Comparison of ENCODE assay signal across 13 cellular contexts in genomic region chr15:55256281-55257013, GRCh38. TPM values are rescaled to one million over a fixed set of nuclear protein-coding genes. Genes with fewer than 3 reads are reported as not detected.
DNase-seq lines count a peak whose midpoint lies in the region; ATAC-seq and TF ChIP-seq lines count a peak whose summit lies in the region.
"Had no signal": no experiment of that assay in that cellular context is flagged by ENCODE, and none has a peak within 500 bp of the region (broad histone marks: within the 10 kb centered on the region; RNA-seq: fewer than 3 reads in every experiment).

No MANE protein-coding gene starts in this region.

- no peaks in the 10 kb centered on the region for H3K36me3 ChIP-seq in OCI-LY1 (ENCODE audit: insufficient read depth, low read length)
- no peaks in the 10 kb centered on the region for H3K36me3 ChIP-seq in stomach
- H3K36me3 ChIP-seq: esophagus squamous epithelium, ovary, tibial nerve had no signal

- no peaks in the 10 kb centered on the region for H3K9me3 ChIP-seq in OCI-LY1 (ENCODE audit: low read length)
- H3K9me3 ChIP-seq in stomach, result no peaks in the 10 kb centered on the region
- H3K9me3 ChIP-seq: esophagus squamous epithelium, ovary, tibial nerve had no signal

- DNase-seq in activated naive CD4-positive, alpha-beta T cell treated with anti-CD3 and anti-CD28 coated beads for 36 hours, result peak; percentile 47
- DNase-seq in activated naive CD4-positive, alpha-beta T cell treated with anti-CD3 and anti-CD28 coated beads, Interleukin-2, amount 50 U/mL, for 16 hours, result no peak
- no peak for DNase-seq in stomach
- DNase-seq in GOT3 (lab: John Stamatoyannopoulos, UW), result no peak
- DNase-seq in occipital lobe (lab: John Stamatoyannopoulos, UW), result no peak
- no peak for DNase-seq in NCI-H526 treated with DMSO at 0.1 percent for 48 hours (lab: John Stamatoyannopoulos, UW)
- DNase-seq: aorta, esophagus squamous epithelium, NCI-H187 treated with DMSO at 0.1 percent for 48 hours, ovary had no signal

- H3K4me2 ChIP-seq in OCI-LY1 (ENCODE audit: low read length), result peak overlapping the region; percentile 53

- 85 to 94% (median 88%) methylated on average over 4 of the region's 4 CpGs for WGBS in stomach, 5 donors

- no peaks in the 10 kb centered on the region for H3F3A ChIP-seq in OCI-LY1 (ENCODE audit: insufficient read depth, low read length)

- no peak for TF ChIP-seq EP300 in stomach (IDR thresholded peaks at IDR 0.05)

- no peaks in the 10 kb centered on the region for H3K79me2 ChIP-seq in OCI-LY1 (ENCODE audit: insufficient read depth, low read length)

- CTCF ChIA-PET in activated naive CD4-positive, alpha-beta T cell treated with anti-CD3 and anti-CD28 coated beads for 36 hours (lab: Charles Lee), result no interaction called here

- no peak overlapping the region; the same call in 1 of the 2 replicates for H3K9ac ChIP-seq in OCI-LY1 (ENCODE audit: low read length)

- no peak overlapping the region for H2AFZ ChIP-seq in OCI-LY1 (ENCODE audit: low read length)

- TF ChIP-seq POLR2A in stomach (IDR thresholded peaks at IDR 0.05), result no peak

- H3K4me3 Mint-ChIP-seq in activated naive CD4-positive, alpha-beta T cell treated with anti-CD3 and anti-CD28 coated beads for 36 hours, result peak overlapping the region; percentile 61

- H3K27me3 ChIP-seq in OCI-LY1 (ENCODE audit: insufficient read depth, low read length) (no peaks in the 10 kb centered on the region), stomach (no peaks in the 10 kb centered on the region)
- H3K27me3 ChIP-seq: esophagus squamous epithelium, ovary, tibial nerve had no signal

- H3K27me3 Mint-ChIP-seq in activated naive CD4-positive, alpha-beta T cell treated with anti-CD3 and anti-CD28 coated beads for 36 hours (ENCODE audit: low read depth), result no peaks in the 10 kb centered on the region

- no peaks in the 10 kb centered on the region for H4K20me1 ChIP-seq in OCI-LY1 (ENCODE audit: insufficient read depth, low read length)

- TF ChIP-seq CTCF in OCI-LY1 (IDR thresholded peaks at IDR 0.05; ENCODE audit: low read length) (no peak), stomach (IDR thresholded peaks at IDR 0.05) (no peak)

- intact Hi-C loops in activated naive CD4-positive, alpha-beta T cell treated with anti-CD3 and anti-CD28 coated beads for 36 hours (cut with micrococcal nuclease), result no loop called here
- intact Hi-C loops in stomach (cut with DNase I; ENCODE audit: low total_unique reads), result no loop called here

- peaks cover 39% of the 10 kb centered on the region for H3K36me3 Mint-ChIP-seq in activated naive CD4-positive, alpha-beta T cell treated with anti-CD3 and anti-CD28 coated beads for 36 hours (ENCODE audit: low read depth)

- H3K4me1 Mint-ChIP-seq in activated naive CD4-positive, alpha-beta T cell treated with anti-CD3 and anti-CD28 coated beads for 36 hours (ENCODE audit: low read depth), result peaks cover 66% of the 10 kb centered on the region

- H3K27ac ChIP-seq in OCI-LY1 (ENCODE audit: low read depth, low read length, poor library complexity, severe bottlenecking) (peak overlapping the region; percentile 9), stomach (peak overlapping the region in 4 of 5 donors; percentile 25 to 66 (median 48))
- H3K27ac ChIP-seq: ovary, tibial nerve had no signal

- H3K4me3 ChIP-seq in OCI-LY1 (ENCODE audit: low read depth, low read length, poor library complexity, severe bottlenecking) (no peak overlapping the region), stomach (no peak overlapping the region)
- H3K4me3 ChIP-seq: ovary, tibial nerve had no signal

- H3K27ac Mint-ChIP-seq in activated naive CD4-positive, alpha-beta T cell treated with anti-CD3 and anti-CD28 coated beads for 36 hours, result peak overlapping the region; percentile 82

- H3K4me1 ChIP-seq in OCI-LY1 (ENCODE audit: insufficient read depth, low read length, severe bottlenecking), result peaks cover 28% of the 10 kb centered on the region
- peaks cover 35 to 64% (median 45%) of the 10 kb centered on the region in 4 donors for H3K4me1 ChIP-seq in stomach

- peak; percentile 59 for ATAC-seq in esophagus mucosa

- no peaks in the 10 kb centered on the region for H3K9me2 ChIP-seq in OCI-LY1 (ENCODE audit: low read depth, low read length)

- H3K9me3 Mint-ChIP-seq in activated naive CD4-positive, alpha-beta T cell treated with anti-CD3 and anti-CD28 coated beads for 36 hours, result no peaks in the 10 kb centered on the region

RNA-seq across cellular contexts. Expression of gene RAB27A, which starts 33.2 kb away (rescaled TPM):
- total RNA-seq in activated naive CD4-positive, alpha-beta T cell treated with anti-CD3 and anti-CD28 coated beads for 36 hours, result 100 to 1,000 TPM; 119 to 124 TPM
- total RNA-seq in esophagus mucosa (12.6 TPM), stomach (10 to 100 TPM in 4 of 5 donors, 1 to 10 TPM in 1; 4.3 to 78.4 (median 56.7) TPM), occipital lobe (7.6 TPM)
- 100 to 1,000 TPM in 1 of 3 donors, 10 to 100 TPM in 2; 19.0 to 146 (median 59.5) TPM for polyA plus RNA-seq in stomach

RNA-seq across cellular contexts. Expression of gene RSL24D1, which starts 59.7 kb away (rescaled TPM):
- 100 to 1,000 TPM; 201 to 209 TPM for total RNA-seq in activated naive CD4-positive, alpha-beta T cell treated with anti-CD3 and anti-CD28 coated beads for 36 hours
- total RNA-seq in esophagus mucosa, result 47.7 TPM
- 100 to 1,000 TPM in 2 of 5 donors, 10 to 100 TPM in 3; 22.2 to 115 (median 39.4) TPM for total RNA-seq in stomach
- polyA plus RNA-seq in stomach, result 100 to 1,000 TPM in 1 of 3 donors, 10 to 100 TPM in 2; 84.9 to 187 (median 90.2) TPM
- 175 TPM for total RNA-seq in occipital lobe
